14 cellular contexts compared by ENCODE assay signal in the genomic region with DNA sequence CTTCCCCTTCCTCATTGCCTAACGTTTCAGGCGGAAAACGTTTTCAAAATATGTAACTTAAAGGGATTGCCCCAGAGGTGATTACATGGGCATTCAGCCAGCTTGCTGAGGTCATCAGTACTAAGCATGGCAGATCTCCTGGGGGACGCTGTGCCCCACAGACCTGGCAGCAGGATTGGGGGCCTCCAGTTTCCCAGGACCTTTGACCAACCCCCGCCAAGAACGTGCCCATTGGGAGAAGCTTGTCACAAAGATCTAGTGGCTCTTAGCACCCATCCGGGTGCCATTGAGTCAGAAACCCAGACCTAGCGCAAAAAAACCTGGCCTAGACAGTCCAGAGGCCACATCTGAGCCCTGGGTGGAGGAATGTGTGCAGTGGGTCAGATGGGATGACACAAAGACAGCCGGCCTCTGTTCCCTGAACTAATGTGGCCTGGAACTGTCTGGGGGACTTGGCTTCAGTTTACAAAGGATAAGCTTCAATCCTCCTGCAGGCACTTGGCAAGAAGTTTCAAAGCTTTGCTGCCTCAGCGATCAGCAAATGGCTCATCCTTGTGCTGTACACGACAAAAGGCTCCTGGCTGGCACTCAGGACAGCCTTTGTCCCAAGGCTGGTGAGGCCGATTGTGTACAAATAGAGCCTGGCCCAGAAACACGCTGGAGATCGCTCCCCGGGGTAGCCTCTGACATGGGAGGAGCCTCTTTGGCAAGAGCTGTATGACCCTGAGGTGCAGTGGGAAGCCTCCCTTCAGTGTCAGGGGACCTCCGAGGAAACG. TPM values are rescaled to one million over a fixed set of nuclear protein-coding genes. Genes with fewer than 3 reads are reported as not detected.
DNase-seq lines count a peak whose midpoint lies in the region; ATAC-seq, FAIRE-seq and TF ChIP-seq lines count a peak whose summit lies in the region.
"Had no signal": no experiment of that assay in that cellular context is flagged by ENCODE, and none has a peak within 500 bp of the region (broad histone marks: within the 10 kb centered on the region; RNA-seq: fewer than 3 reads in every experiment).

No MANE protein-coding gene starts in this region.

- DNase-seq in GF-D8 (lab: John Stamatoyannopoulos, UW): peak; percentile 48
- DNase-seq in astrocyte (ENCODE audit: low read depth): no peak
- peak; percentile 49 to 51 for DNase-seq in psoas muscle
- no peak for DNase-seq in activated T-cell treated with anti-CD3 and anti-CD28 coated beads, Interleukin-2, amount 50 U/mL, for 4 hours
- no peak for DNase-seq in H4 (ENCODE audit: low spot score)
- DNase-seq in NCI-H69 (lab: John Stamatoyannopoulos, UW): no peak
- DNase-seq: Calu3; effector memory CD8-positive, alpha-beta T cell; kidney glomerular epithelial cell; stimulated activated CD4-positive, alpha-beta T cell treated with anti-CD3 and anti-CD28 coated beads, Interleukin-2, amount 100 ng/mL, for 24 hours had no signal

- no peak overlapping the region for H3K4me3 Mint-ChIP-seq in astrocyte (ENCODE audit: unreplicated experiment)
- H3K4me3 Mint-ChIP-seq in activated T-cell treated with anti-CD3 and anti-CD28 coated beads, Interleukin-2, amount 50 U/mL, for 4 hours: no peak overlapping the region
- H3K4me3 Mint-ChIP-seq: effector memory CD8-positive, alpha-beta T cell had no signal

- H3K4me1 ChIP-seq in astrocyte (ENCODE audit: insufficient read depth, low read length): peaks cover 14% of the 10 kb centered on the region
- no peaks in the 10 kb centered on the region for H3K4me1 ChIP-seq in iPS-15b (ENCODE audit: control insufficient read depth, insufficient read depth, low read length)
- H3K4me1 ChIP-seq in psoas muscle: peaks cover 27% of the 10 kb centered on the region

- peak overlapping the region; percentile 51 for H3K27ac Mint-ChIP-seq in astrocyte (ENCODE audit: unreplicated experiment)

- H4K20me1 ChIP-seq in astrocyte (ENCODE audit: insufficient read depth, low read length): no peaks in the 10 kb centered on the region

- TF ChIP-seq CTCF in astrocyte (IDR thresholded peaks at IDR 0.05; ENCODE audit: insufficient read depth, low read depth, low read length) (no peak), psoas muscle (IDR thresholded peaks at IDR 0.05) (no peak)

- H3K9ac ChIP-seq in astrocyte (ENCODE audit: low read length): no peak overlapping the region
- H3K9ac ChIP-seq in iPS-15b (ENCODE audit: low read depth, low read length): peak overlapping the region; percentile 24

- no peak overlapping the region for H3K4me2 ChIP-seq in astrocyte (ENCODE audit: low read length)

- peaks cover 2% of the 10 kb centered on the region for H3K9me3 Mint-ChIP-seq in astrocyte (ENCODE audit: unreplicated experiment)
- H3K9me3 Mint-ChIP-seq in activated T-cell treated with anti-CD3 and anti-CD28 coated beads, Interleukin-2, amount 50 U/mL, for 4 hours: no peaks in the 10 kb centered on the region
- H3K9me3 Mint-ChIP-seq: effector memory CD8-positive, alpha-beta T cell had no signal

- H3K9me3 ChIP-seq in astrocyte (ENCODE audit: insufficient read depth, low read depth, low read length) (no peaks in the 10 kb centered on the region), iPS-15b (ENCODE audit: control insufficient read depth, insufficient read depth, low read length) (no peaks in the 10 kb centered on the region), psoas muscle (no peaks in the 10 kb centered on the region)
- H3K9me3 ChIP-seq: thoracic aorta had no signal

- H3K27me3 Mint-ChIP-seq in astrocyte (ENCODE audit: low read depth, unreplicated experiment): peaks cover 50% of the 10 kb centered on the region
- peaks cover 4% of the 10 kb centered on the region for H3K27me3 Mint-ChIP-seq in activated T-cell treated with anti-CD3 and anti-CD28 coated beads, Interleukin-2, amount 50 U/mL, for 4 hours (ENCODE audit: low read depth)

- WGBS in psoas muscle, 3 donors: 16 to 32% (median 25%) methylated on average over 17 of the region's 17 CpGs

- peaks cover 2% of the 10 kb centered on the region for H3K36me3 Mint-ChIP-seq in astrocyte (ENCODE audit: low read depth, unreplicated experiment)
- peaks cover 2% of the 10 kb centered on the region for H3K36me3 Mint-ChIP-seq in activated T-cell treated with anti-CD3 and anti-CD28 coated beads, Interleukin-2, amount 50 U/mL, for 4 hours (ENCODE audit: insufficient read depth)

- no peak overlapping the region for H2AFZ ChIP-seq in astrocyte (ENCODE audit: low read depth, low read length)

- H3K4me1 Mint-ChIP-seq in astrocyte (ENCODE audit: low read depth, unreplicated experiment): peaks cover 12% of the 10 kb centered on the region
- peaks cover 15% of the 10 kb centered on the region for H3K4me1 Mint-ChIP-seq in activated T-cell treated with anti-CD3 and anti-CD28 coated beads, Interleukin-2, amount 50 U/mL, for 4 hours (ENCODE audit: low read depth)

- no peaks in the 10 kb centered on the region for H3K79me2 ChIP-seq in astrocyte (ENCODE audit: insufficient read depth, low read length)

- H3K4me3 ChIP-seq in astrocyte (ENCODE audit: insufficient read depth, low read depth, low read length) (no peak overlapping the region), iPS-15b (ENCODE audit: low read depth, low read length) (no peak overlapping the region), psoas muscle (no peak overlapping the region)
- H3K4me3 ChIP-seq: thoracic aorta had no signal

- H3K36me3 ChIP-seq in astrocyte (ENCODE audit: insufficient read depth, low read length) (no peaks in the 10 kb centered on the region), iPS-15b (ENCODE audit: control insufficient read depth, insufficient read depth, low read length) (no peaks in the 10 kb centered on the region), psoas muscle (ENCODE audit: insufficient read depth in 1 of 2, low read depth in 1 of 2) (no peaks in the 10 kb centered on the region)
- H3K36me3 ChIP-seq: thoracic aorta had no signal

- H3K27me3 ChIP-seq in astrocyte (ENCODE audit: insufficient read depth, low read length) (no peaks in the 10 kb centered on the region), iPS-15b (ENCODE audit: control insufficient read depth, insufficient read depth, low read length) (no peaks in the 10 kb centered on the region), psoas muscle (ENCODE audit: insufficient read depth in 3 of 3, low read length in 2 of 3) (peaks cover 0 to 12% (median 7%) of the 10 kb centered on the region in 3 donors)

- intact Hi-C loops in psoas muscle (cut with DNase I): no loop called here

- ATAC-seq in psoas muscle: peak; percentile 66 to 76 (median 68)
- no peak for ATAC-seq in activated T-cell treated with anti-CD3 and anti-CD28 coated beads, Interleukin-2, amount 50 U/mL, for 4 hours
- no peak for ATAC-seq in GM18498 (IDR thresholded peaks at IDR 0.05; ENCODE audit: unreplicated experiment)
- ATAC-seq: effector memory CD8-positive, alpha-beta T cell; HCT116 had no signal

- H3K27ac ChIP-seq in astrocyte (ENCODE audit: low read depth, low read length): no peak overlapping the region
- H3K27ac ChIP-seq in psoas muscle: peak overlapping the region; percentile 73
- H3K27ac ChIP-seq: thoracic aorta had no signal

- FAIRE-seq in astrocyte (lab: Jason Lieb, UNC): no peak

RNA-seq across cellular contexts. Expression of a gene that starts 9.5 kb away (rescaled TPM):
- total RNA-seq in astrocyte (6.0 and 8.4 TPM in 2 replicates), psoas muscle (1 to 10 TPM in 3 of 4 donors, under 1 TPM in 1; 0.75 to 8.2 (median 1.0) TPM)
- 1 to 10 TPM in 2 of 3 donors, under 1 TPM in 1; 0.66 to 1.8 (median 1.1) TPM for polyA plus RNA-seq in psoas muscle
- total RNA-seq in activated T-cell treated with anti-CD3 and anti-CD28 coated beads, Interleukin-2, amount 50 U/mL, for 4 hours: 1 to 10 TPM in 2 of 3 donors, under 1 TPM in 1; 0.96 to 2.4 (median 1.2) TPM
- 4.9 and 6.3 TPM in 2 replicates for total RNA-seq in H4 (2014; rRNA removed; shearing (Covaris generic))

RNA-seq across cellular contexts. Expression of a gene that starts 28.8 kb away (rescaled TPM):
- total RNA-seq in astrocyte (1.3 and 1.6 TPM in 2 replicates), psoas muscle (1 to 10 TPM in 1 of 4 donors, under 1 TPM in 3; 0.54 to 1.5 (median 0.77) TPM)
- polyA plus RNA-seq in psoas muscle: under 1 TPM; 0.07 to 0.10 (median 0.10) TPM
- total RNA-seq in activated T-cell treated with anti-CD3 and anti-CD28 coated beads, Interleukin-2, amount 50 U/mL, for 4 hours: 100 to 1,000 TPM; 178 to 212 (median 206) TPM
- total RNA-seq in H4 (2014; rRNA removed; shearing (Covaris generic)): 0.08 TPM in 1 of 2 replicates, not detected in the other
- total RNA-seq: Calu3 had no signal

RNA-seq across cellular contexts. Expression of a gene that starts 33.7 kb away (rescaled TPM):
- total RNA-seq in astrocyte: 0.07 TPM in 1 of 2 replicates, not detected in the other
- not detected for total RNA-seq in psoas muscle
- polyA plus RNA-seq in psoas muscle: under 1 TPM in 1 of 3 donors, not detected in 2; 0.01 TPM
- 1 to 10 TPM; 1.7 to 2.3 (median 1.9) TPM for total RNA-seq in activated T-cell treated with anti-CD3 and anti-CD28 coated beads, Interleukin-2, amount 50 U/mL, for 4 hours
- not detected in 2 replicates for total RNA-seq in H4 (2014; rRNA removed; shearing (Covaris generic))
- total RNA-seq: Calu3, thoracic aorta had no signal

Comparison
In these comparisons a context has a peak if more than half of its experiments do, and no peak if none do; other contexts are left out.
1. DNase-seq: peak in GF-D8 (single experiment) and psoas muscle (2 of 2); none in astrocyte (single experiment), activated T-cell treated with anti-CD3 and anti-CD28 coated beads, Interleukin-2, amount 50 U/mL, for 4 hours (single experiment), H4 (single experiment) and NCI-H69 (single experiment).
2. ATAC-seq: peak in psoas muscle (4 of 4); none in activated T-cell treated with anti-CD3 and anti-CD28 coated beads, Interleukin-2, amount 50 U/mL, for 4 hours (0 of 2) and GM18498 (single experiment).
3. RNA of a gene that starts 28.8 kb away (total RNA-seq): 178 to 212 TPM in activated T-cell treated with anti-CD3 and anti-CD28 coated beads, Interleukin-2, amount 50 U/mL, for 4 hours; 1.3 to 1.6 TPM in astrocyte, 0.54 to 1.5 TPM in psoas muscle and 0.08 TPM in H4; every median in the first group is over 10 times any median in the second.